Comparison of ENCODE assay signal across 10 cellular contexts in genomic region chr5:50727149-50727496, GRCh38.
DNase-seq lines count a peak whose midpoint lies in the region; ATAC-seq and TF ChIP-seq lines count a peak whose summit lies in the region.
"Had no signal": no experiment of that assay in that cellular context is flagged by ENCODE, and none has a peak within 500 bp of the region (broad histone marks: within the 10 kb centered on the region; RNA-seq: fewer than 3 reads in every experiment).

No MANE protein-coding gene starts in this region.

- CTCF ChIA-PET in activated CD4-positive, alpha-beta T cell treated with anti-CD3 and anti-CD28 coated beads for 36 hours (lab: Charles Lee) = interaction anchor here (1.3 to 2.0 kb wide), 2 partner anchors 11 to 16 kb away, joined by 5 read pairs; no protein-coding TSS in a partner anchor

- peak overlapping the region; percentile 91 for H3K27ac Mint-ChIP-seq in activated CD4-positive, alpha-beta T cell treated with anti-CD3 and anti-CD28 coated beads for 36 hours
- H3K27ac Mint-ChIP-seq in dendritic cell treated with granulocyte-macrophage colony-stimulating factor and Interleukin-4, amounts not matched to agents 40 ng/mL and 50 ng/mL, for 4 days = peak overlapping the region; percentile 70

- intact Hi-C loops in activated CD4-positive, alpha-beta T cell treated with anti-CD3 and anti-CD28 coated beads for 36 hours (cut with DNase I, micrococcal nuclease) = loop anchor here in 1 of 2 experiments (2.0 kb wide), 1 partner anchor 16 kb away; no protein-coding TSS in a partner anchor
- intact Hi-C loops in dendritic cell treated with granulocyte-macrophage colony-stimulating factor and Interleukin-4, amounts not matched to agents 40 ng/mL and 50 ng/mL, for 4 days (cut with micrococcal nuclease) = no loop called here

- no peak overlapping the region for H2AFZ ChIP-seq in smooth muscle cell (ENCODE audit: low read depth)

- peaks cover 18% of the 10 kb centered on the region for H3K4me1 ChIP-seq in smooth muscle cell (ENCODE audit: low read depth)

- POLR2A ChIA-PET in activated CD4-positive, alpha-beta T cell treated with anti-CD3 and anti-CD28 coated beads for 36 hours (lab: Charles Lee) = no interaction called here

- H3K9me3 Mint-ChIP-seq in activated CD4-positive, alpha-beta T cell treated with anti-CD3 and anti-CD28 coated beads for 36 hours (ENCODE audit: low read depth) = no peaks in the 10 kb centered on the region
- H3K9me3 Mint-ChIP-seq in dendritic cell treated with granulocyte-macrophage colony-stimulating factor and Interleukin-4, amounts not matched to agents 40 ng/mL and 50 ng/mL, for 4 days = no peaks in the 10 kb centered on the region

- H4K20me1 ChIP-seq in smooth muscle cell (ENCODE audit: low read depth) = peaks cover 68% of the 10 kb centered on the region

- peaks cover 77% of the 10 kb centered on the region for H3K79me2 ChIP-seq in smooth muscle cell (ENCODE audit: low read depth)

- H3K27me3 ChIP-seq in smooth muscle cell (ENCODE audit: low read depth) = no peaks in the 10 kb centered on the region
- H3K27me3 ChIP-seq: vagina had no signal

- no peaks in the 10 kb centered on the region for H3K27me3 Mint-ChIP-seq in activated CD4-positive, alpha-beta T cell treated with anti-CD3 and anti-CD28 coated beads for 36 hours
- H3K27me3 Mint-ChIP-seq in dendritic cell treated with granulocyte-macrophage colony-stimulating factor and Interleukin-4, amounts not matched to agents 40 ng/mL and 50 ng/mL, for 4 days = no peaks in the 10 kb centered on the region

- H3K4me3 ChIP-seq in smooth muscle cell = no peak overlapping the region
- H3K4me3 ChIP-seq: skin epidermis, vagina had no signal

- 54% methylated on average over 5 of the region's 5 CpGs for WGBS in smooth muscle cell (ENCODE audit: low lambda C conversion rate)

- no peaks in the 10 kb centered on the region for H3F3A ChIP-seq in smooth muscle cell (ENCODE audit: low read depth)

- no peak overlapping the region for H3K9ac ChIP-seq in smooth muscle cell (ENCODE audit: low read depth)

- H3K4me1 Mint-ChIP-seq in activated CD4-positive, alpha-beta T cell treated with anti-CD3 and anti-CD28 coated beads for 36 hours = peaks cover 60% of the 10 kb centered on the region
- H3K4me1 Mint-ChIP-seq in dendritic cell treated with granulocyte-macrophage colony-stimulating factor and Interleukin-4, amounts not matched to agents 40 ng/mL and 50 ng/mL, for 4 days (ENCODE audit: low read depth) = peaks cover 29% of the 10 kb centered on the region

- no peaks in the 10 kb centered on the region for H3K36me3 ChIP-seq in smooth muscle cell (ENCODE audit: low read depth)
- H3K36me3 ChIP-seq: vagina had no signal

- TF ChIP-seq CTCF in smooth muscle cell (IDR thresholded peaks at IDR 0.05; ENCODE audit: borderline replicate concordance, insufficient read depth, poor library complexity, severe bottlenecking) = no peak

- peak overlapping the region; percentile 18 for H3K27ac ChIP-seq in smooth muscle cell (ENCODE audit: low read depth)
- H3K27ac ChIP-seq: skin epidermis, vagina had no signal

- no peak overlapping the region for H3K4me2 ChIP-seq in smooth muscle cell

- peak; percentile 88 for ATAC-seq in activated CD4-positive, alpha-beta T cell treated with anti-CD3 and anti-CD28 coated beads for 36 hours
- ATAC-seq in HG02885 (IDR thresholded peaks at IDR 0.05; ENCODE audit: poor library complexity, unreplicated experiment) (no peak), GM19035 (IDR thresholded peaks at IDR 0.05; ENCODE audit: unreplicated experiment) (no peak)

- peak; percentile 61 for DNase-seq in activated CD4-positive, alpha-beta T cell treated with anti-CD3 and anti-CD28 coated beads for 36 hours
- DNase-seq in activated CD4-positive, alpha-beta T cell treated with anti-CD3 and anti-CD28 coated beads for 4 hours = no peak
- peak; percentile 80 for DNase-seq in NOMO-1 treated with DMSO at 0.1 percent for 48 hours (lab: John Stamatoyannopoulos, UW; ENCODE audit: unreplicated experiment)
- DNase-seq in smooth muscle cell (lab: John Stamatoyannopoulos, UW; ENCODE audit: unreplicated experiment) = no peak
- no peak for DNase-seq in midbrain (lab: John Stamatoyannopoulos, UW)

- H3K9me3 ChIP-seq in smooth muscle cell (replicated peaks; ENCODE audit: low read depth) = no peaks in the 10 kb centered on the region
- H3K9me3 ChIP-seq: vagina had no signal

- peak overlapping the region; percentile 45 for H3K4me3 Mint-ChIP-seq in activated CD4-positive, alpha-beta T cell treated with anti-CD3 and anti-CD28 coated beads for 36 hours
- no peak overlapping the region for H3K4me3 Mint-ChIP-seq in dendritic cell treated with granulocyte-macrophage colony-stimulating factor and Interleukin-4, amounts not matched to agents 40 ng/mL and 50 ng/mL, for 4 days

- H3K36me3 Mint-ChIP-seq in activated CD4-positive, alpha-beta T cell treated with anti-CD3 and anti-CD28 coated beads for 36 hours (ENCODE audit: low read depth) = peaks cover 5% of the 10 kb centered on the region
- no peaks in the 10 kb centered on the region for H3K36me3 Mint-ChIP-seq in dendritic cell treated with granulocyte-macrophage colony-stimulating factor and Interleukin-4, amounts not matched to agents 40 ng/mL and 50 ng/mL, for 4 days (ENCODE audit: low read depth)

Comparison
In these comparisons a context has a peak if more than half of its experiments do, and no peak if none do; other contexts are left out.
1. DNase-seq: peak in activated CD4-positive, alpha-beta T cell treated with anti-CD3 and anti-CD28 coated beads for 36 hours (single experiment) and NOMO-1 treated with DMSO at 0.1 percent for 48 hours (single experiment); none in activated CD4-positive, alpha-beta T cell treated with anti-CD3 and anti-CD28 coated beads for 4 hours (0 of 2), smooth muscle cell (single experiment) and midbrain (single experiment).